Comparison of ENCODE assay signal across 22 cellular contexts in the genomic region with DNA sequence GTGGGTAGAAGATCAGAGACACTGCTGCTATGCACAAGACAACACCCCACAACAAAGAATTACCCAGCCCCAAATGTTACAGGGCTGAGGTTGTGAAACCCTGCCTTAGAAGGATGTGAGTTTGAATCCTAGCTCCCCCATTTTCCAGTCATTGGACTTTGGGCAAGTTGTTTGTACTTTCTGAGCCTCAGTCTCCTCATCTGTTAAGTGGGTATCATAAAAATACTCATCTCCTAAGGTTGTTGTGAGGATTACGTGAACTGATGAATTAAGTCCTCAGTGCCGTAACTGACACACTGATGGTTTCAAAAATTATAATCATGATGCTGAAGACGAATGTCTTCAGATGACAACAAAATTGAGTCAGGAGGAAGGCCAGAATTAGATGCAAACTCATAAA. TPM values are rescaled to one million over a fixed set of nuclear protein-coding genes. Genes with fewer than 3 reads are reported as not detected.
"Had no signal": no experiment of that assay in that cellular context is flagged by ENCODE, and none has a peak within 500 bp of the region (broad histone marks: within the 10 kb centered on the region; RNA-seq: fewer than 3 reads in every experiment).

No MANE protein-coding gene starts in this region.

- H3K9me3 ChIP-seq: ascending aorta, breast epithelium, lower lobe of right lung had no signal

- ATAC-seq: activated CD8-positive, alpha-beta T cell treated with anti-CD3 and anti-CD28 coated beads for 36 hours; activated naive CD8-positive, alpha-beta T cell treated with anti-CD3 and anti-CD28 coated beads, Interleukin-2, amount 50 U/mL, for 24 hours; lower lobe of right lung; stimulated activated memory B cell treated with anti-CD40 and anti-IgM and Interleukin-4, amounts not matched to agents 10 μg/mL and 1 μg/mL and 100 μg/mL, for 72 hours had no signal

- DNase-seq: activated CD4-positive, alpha-beta T cell treated with anti-CD3 and anti-CD28 coated beads, Interleukin-2, amount 10 ng/mL, durations not matched to agents 24 days and 14 days; activated CD8-positive, alpha-beta T cell treated with anti-CD3 and anti-CD28 coated beads for 36 hours; activated naive CD4-positive, alpha-beta T cell treated with anti-CD3 and anti-CD28 coated beads for 36 hours; activated naive CD8-positive, alpha-beta T cell treated with anti-CD3 and anti-CD28 coated beads, Interleukin-2, amount 50 U/mL, for 24 hours; activated T-cell treated with anti-CD3 and anti-CD28 coated beads, Interleukin-2, amount 50 U/mL, for 1 hour; effector CD8-positive, alpha-beta T cell; hippocampal formation; left cardiac atrium; lower lobe of right lung; nephron progenitor cell; nucleus accumbens; posterior cingulate gyrus; stimulated activated CD4-positive, alpha-beta T cell treated with anti-CD3 and anti-CD28 coated beads, Interleukin-4, amount 100 ng/mL, for 4 hours; T1000 had no signal

- H3K4me1 ChIP-seq: breast epithelium had no signal

- H3K4me3 ChIP-seq: ascending aorta, breast epithelium, lower lobe of right lung, smooth muscle cell, tibial nerve had no signal

- H3K36me3 ChIP-seq: ascending aorta, breast epithelium, lower lobe of right lung had no signal

- H3K27me3 ChIP-seq: ascending aorta, breast epithelium, tibial nerve had no signal

- FAIRE-seq: islet of Langerhans, urothelium cell line had no signal

RNA-seq across cellular contexts. Expression of gene RHOBTB1, which starts 30.3 kb away (rescaled TPM):
- total RNA-seq: activated CD4-positive, alpha-beta T cell treated with anti-CD3 and anti-CD28 coated beads, Interleukin-2, amount 10 ng/mL, durations not matched to agents 24 days and 14 days; activated naive CD4-positive, alpha-beta T cell treated with anti-CD3 and anti-CD28 coated beads for 36 hours; T-helper 1 cell treated with Interleukin-12 subunit alpha and Interleukin-12 subunit beta and Interleukin-4 antibody, amounts not matched to agents 30 ng/mL and 1 ng/mL, for 36 hours had no signal
